In genomic region chr1:54857741-54858665, GRCh38 we compare ENCODE assay signal across 1 cellular context.
TF ChIP-seq lines count a peak whose summit lies in the region.

No MANE protein-coding gene starts in this region.

TF ChIP-seq in IMR-90, 13 proteins besides CTCF, POLR2A, EP300 and RAD21:
- TF ChIP-seq RCOR1 (IDR thresholded peaks at IDR 0.05; ENCODE audit: insufficient replicate concordance, low read length) (peak; percentile 19), BHLHE40 (IDR thresholded peaks at IDR 0.05; ENCODE audit: low read depth, low read length) (peak; percentile 70), FOS (IDR thresholded peaks at IDR 0.05; ENCODE audit: low read depth, low read length) (0 out of 2 replicates have a peak, but pooled peaks have one; percentile 21), RFX5 (IDR thresholded peaks at IDR 0.05; ENCODE audit: low read depth, low read length) (no peak), MAZ (IDR thresholded peaks at IDR 0.05; ENCODE audit: borderline replicate concordance, low read depth, low read length) (peak; percentile 17; the same call in 1 of the 2 replicates)
